Comparison of ENCODE assay signal across 8 cellular contexts in genomic region chr21:43789276-43790052, GRCh38.
A peak's percentile ranks its signal among the peaks of the same experiment; 100 is the strongest.
DNase-seq lines count a peak whose midpoint lies in the region; ATAC-seq and TF ChIP-seq lines count a peak whose summit lies in the region.

TSS of gene RRP1 (plus strand) at chr21:43789577. CDS start at chr21:43789630, 53 bp downstream.

- DNase-seq in AG10803 (ENCODE audit: low read depth) (peak; percentile 76), NCI-H345 treated with DMSO at 0.1 percent for 48 hours (lab: John Stamatoyannopoulos, UW; ENCODE audit: unreplicated experiment) (peak; percentile 88), islet precursor cell (peak; percentile 92)
- DNase-seq in activated CD4-positive, CD25-positive, alpha-beta regulatory T cell (lab: John Stamatoyannopoulos, UW) = peak; percentile 88 to 92 (median 89)
- DNase-seq in central memory CD4-positive, alpha-beta T cell = peak; percentile 94
- DNase-seq in stimulated activated CD4-positive, alpha-beta T cell treated with anti-CD3 and anti-CD28 coated beads, Interleukin-12 subunit alpha, Interleukin-12 subunit beta, amount 100 ng/mL, for 4 hours = peak; percentile 95

- ATAC-seq in GM19025 (IDR thresholded peaks at IDR 0.05; ENCODE audit: low read depth, unreplicated experiment) (peak; percentile 84), HG03280 (IDR thresholded peaks at IDR 0.05; ENCODE audit: unreplicated experiment) (peak; percentile 88)

- H3K4me3 ChIP-seq in AG10803 (ENCODE audit: low read length) = peak within 1 kb of the TSS; percentile 92

- TF ChIP-seq CTCF in AG10803 (conservative IDR thresholded peaks at IDR 0.05; ENCODE audit: low read length) = peak; percentile 46

Comparison
In these comparisons a context has a peak if more than half of its experiments do, and no peak if none do; other contexts are left out.
1. Peak in every context shown above with its lines: DNase-seq, ATAC-seq and H3K4me3 ChIP-seq.